ENCODE assay signal across 8 cellular contexts in genomic region chr6:6696867-6697531, GRCh38.
DNase-seq lines count a peak whose midpoint lies in the region; ATAC-seq, FAIRE-seq and TF ChIP-seq lines count a peak whose summit lies in the region.

No MANE protein-coding gene starts in this region.

- TF ChIP-seq EP300 in suprapubic skin (IDR thresholded peaks at IDR 0.05), result no peak

- H4K20me1 ChIP-seq in BLaER1, result no peaks in the 10 kb centered on the region

- TF ChIP-seq CTCF in brain microvascular endothelial cell (IDR thresholded peaks at IDR 0.05; ENCODE audit: low read depth, low read length, missing control alignments) (peak; percentile 96), suprapubic skin (IDR thresholded peaks at IDR 0.05) (peak; percentile 48 to 73)

- H3K27me3 ChIP-seq in BLaER1 (no peaks in the 10 kb centered on the region), brain microvascular endothelial cell (replicated peaks) (no peaks in the 10 kb centered on the region), suprapubic skin (no peaks in the 10 kb centered on the region)

- H3K9me3 ChIP-seq in BLaER1 (peaks cover 4% of the 10 kb centered on the region), suprapubic skin (no peaks in the 10 kb centered on the region)

- no peak for TF ChIP-seq POLR2A in H54 (IDR thresholded peaks at IDR 0.05; ENCODE audit: low read depth, low read length)
- no peak for TF ChIP-seq POLR2A in suprapubic skin (IDR thresholded peaks at IDR 0.05)

- 0 out of 2 replicates have a peak overlapping the region, but pooled peaks have one; percentile 30 for H3K9ac ChIP-seq in BLaER1

- in situ Hi-C loops in brain microvascular endothelial cell (cut with HindIII; ENCODE audit: low pct_ligation_motif_present, low sequenced_read_pairs), result no loop called here

- 33% methylated on average over 9 of the region's 9 CpGs for WGBS in suprapubic skin

- H3K4me1 ChIP-seq in BLaER1 (peaks cover 83% of the 10 kb centered on the region), suprapubic skin (peaks cover 80% of the 10 kb centered on the region)

- peak; percentile 50 for DNase-seq in H54 (ENCODE audit: insufficient read length, low spot score)
- DNase-seq in NCI-H82 (lab: John Stamatoyannopoulos, UW), result peak; percentile 90
- peak; percentile 61 for DNase-seq in brain microvascular endothelial cell
- peak; percentile 93 for DNase-seq in left kidney (ENCODE audit: low read depth, low spot score)
- no peak for DNase-seq in suprapubic skin (ENCODE audit: low spot score in 2 of 2)

- H3K4me3 ChIP-seq in BLaER1, result no peak overlapping the region
- H3K4me3 ChIP-seq in brain microvascular endothelial cell (ENCODE audit: low read depth, low read length), result no peak overlapping the region
- H3K4me3 ChIP-seq in suprapubic skin, result no peak overlapping the region

- H3K4me2 ChIP-seq in BLaER1, result peak overlapping the region; percentile 95

- FAIRE-seq in H54 (lab: Jason Lieb, UNC), result no peak

- H3K27ac ChIP-seq in BLaER1 (peak overlapping the region; percentile 31), brain microvascular endothelial cell (no peak overlapping the region), suprapubic skin (peak overlapping the region; percentile 92)

- H3K36me3 ChIP-seq in BLaER1, result peaks cover 14% of the 10 kb centered on the region; the same call in 1 of the 2 replicates
- no peaks in the 10 kb centered on the region for H3K36me3 ChIP-seq in brain microvascular endothelial cell (replicated peaks)
- no peaks in the 10 kb centered on the region for H3K36me3 ChIP-seq in suprapubic skin

- ATAC-seq in HG03521 (IDR thresholded peaks at IDR 0.05; ENCODE audit: unreplicated experiment) (no peak), esophagus mucosa (no peak)

Comparison
In these comparisons a context has a peak if more than half of its experiments do, and no peak if none do; other contexts are left out.
1. DNase-seq: peak in H54 (single experiment), NCI-H82 (single experiment), brain microvascular endothelial cell (single experiment) and left kidney (single experiment); none in suprapubic skin (0 of 2).